14 cellular contexts compared by ENCODE assay signal in the genomic region with DNA sequence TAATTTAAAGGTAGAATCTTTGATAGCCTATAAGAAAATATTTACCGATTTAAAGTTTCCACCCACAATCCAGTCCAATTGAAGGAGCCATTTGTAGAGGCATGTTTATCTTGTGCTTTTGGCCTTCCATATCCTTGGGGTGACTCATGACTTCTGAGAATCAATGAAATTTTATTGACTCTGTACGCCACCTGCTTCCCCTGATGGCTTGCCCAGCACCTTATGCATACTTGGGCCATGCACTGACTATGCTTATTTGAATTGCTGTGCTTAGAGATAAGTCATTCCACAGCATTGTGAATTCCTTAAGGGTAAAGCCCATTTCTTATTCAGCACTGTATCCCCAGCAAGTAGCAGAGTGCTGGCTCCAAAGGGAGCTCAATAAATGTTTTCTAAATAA.
"Had no signal": no experiment of that assay in that cellular context is flagged by ENCODE, and none has a peak within 500 bp of the region (broad histone marks: within the 10 kb centered on the region; RNA-seq: fewer than 3 reads in every experiment).

No MANE protein-coding gene starts in this region.

- FAIRE-seq: keratinocyte had no signal

- ATAC-seq: effector memory CD8-positive, alpha-beta T cell; gastrocnemius medialis; lower lobe of right lung; natural killer cell had no signal

- DNase-seq: effector memory CD8-positive, alpha-beta T cell; gastrocnemius medialis; immature natural killer cell; left ventricle myocardium inferior; lower lobe of right lung; natural killer cell; sigmoid colon; stimulated activated CD4-positive, alpha-beta T cell treated with anti-CD3 and anti-CD28 coated beads, Interleukin-12 subunit alpha, Interleukin-12 subunit beta, amount 100 ng/mL, for 4 hours; stimulated activated naive CD4-positive, alpha-beta T cell had no signal

- H3K27me3 ChIP-seq: esophagus muscularis mucosa, gastrocnemius medialis, right atrium auricular region, sigmoid colon had no signal

- H3K4me1 ChIP-seq: esophagus muscularis mucosa, gastrocnemius medialis, left ventricle myocardium inferior, lower lobe of right lung, right atrium auricular region, sigmoid colon had no signal

- H3K36me3 ChIP-seq: esophagus muscularis mucosa, gastrocnemius medialis, left ventricle myocardium inferior, lower lobe of right lung, right atrium auricular region, sigmoid colon had no signal

- H3K27ac ChIP-seq: epithelial cell of prostate, esophagus muscularis mucosa, gastrocnemius medialis, left ventricle myocardium inferior, lower lobe of right lung, right atrium auricular region, sigmoid colon, skin epidermis had no signal

- H3K9me3 ChIP-seq: esophagus muscularis mucosa, gastrocnemius medialis, left ventricle myocardium inferior, lower lobe of right lung, right atrium auricular region, sigmoid colon had no signal

- H3K4me3 ChIP-seq: esophagus muscularis mucosa, gastrocnemius medialis, left ventricle myocardium inferior, lower lobe of right lung, right atrium auricular region, sigmoid colon, skin epidermis had no signal
